ENCODE assay signal across 8 cellular contexts in the genomic region with DNA sequence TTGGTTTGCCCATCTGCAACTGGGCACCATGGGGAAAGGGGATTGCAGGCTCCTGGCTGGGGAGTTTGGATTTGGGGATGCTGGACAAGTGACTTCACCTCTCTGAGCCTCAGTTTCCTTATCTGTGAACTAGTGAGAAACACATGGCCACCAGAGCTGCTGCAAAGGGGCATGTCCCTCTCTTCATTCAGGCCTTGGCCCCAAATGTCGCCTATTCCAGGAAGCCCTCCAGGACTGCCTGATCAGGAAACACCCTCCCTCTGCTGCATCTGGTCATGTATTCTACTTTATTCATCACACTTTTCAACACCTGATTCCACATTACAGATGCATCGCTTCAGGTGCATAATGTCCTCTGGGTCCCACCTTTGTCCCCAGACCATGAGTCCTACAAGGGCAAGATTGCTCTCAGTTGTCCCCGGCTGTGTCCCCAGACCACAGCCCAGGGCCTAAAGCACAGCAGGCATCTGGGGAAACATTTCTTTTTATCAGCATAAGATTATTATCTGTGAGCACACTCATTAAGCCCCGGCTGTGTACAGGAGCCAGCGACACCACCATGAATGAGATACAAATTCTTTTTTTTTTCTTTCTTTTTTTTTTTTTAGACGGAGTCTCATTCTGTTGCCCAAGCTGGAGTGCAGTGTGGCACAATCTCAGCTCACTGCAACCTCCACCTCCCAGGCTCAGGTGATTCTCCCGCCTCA. TPM values are rescaled to one million over a fixed set of nuclear protein-coding genes. Genes with fewer than 3 reads are reported as not detected.
DNase-seq lines count a peak whose midpoint lies in the region; ATAC-seq and TF ChIP-seq lines count a peak whose summit lies in the region.

No MANE protein-coding gene starts in this region.

- peak; percentile 15 for DNase-seq in MM.1S
- DNase-seq in dorsolateral prefrontal cortex = no peak
- no peak for DNase-seq in psoas muscle
- no peak for DNase-seq in COR-L47 (lab: John Stamatoyannopoulos, UW)

- no peaks in the 10 kb centered on the region for H3F3A ChIP-seq in MM.1S (ENCODE audit: insufficient read depth, low read length)

- TF ChIP-seq POLR2A in GM18505 (IDR thresholded peaks at IDR 0.05; ENCODE audit: borderline replicate concordance, extremely low read depth, insufficient read depth, insufficient read length) = no peak

- H3K27me3 ChIP-seq in MM.1S (replicated peaks; ENCODE audit: insufficient read depth, low read length) (peaks cover 93% of the 10 kb centered on the region), dorsolateral prefrontal cortex (no peaks in the 10 kb centered on the region), psoas muscle (ENCODE audit: insufficient read depth in 3 of 3, low read length in 2 of 3) (no peaks in the 10 kb centered on the region)

- H3K9me3 ChIP-seq in MM.1S (replicated peaks; ENCODE audit: insufficient read depth, low read length) (no peaks in the 10 kb centered on the region), psoas muscle (peaks cover 14% of the 10 kb centered on the region)

- H3K4me2 ChIP-seq in MM.1S (ENCODE audit: low read depth, low read length) = peak overlapping the region; percentile 44; the same call in 1 of the 2 replicates

- H3K79me2 ChIP-seq in MM.1S (ENCODE audit: low read length) = no peaks in the 10 kb centered on the region

- H3K36me3 ChIP-seq in MM.1S (replicated peaks; ENCODE audit: insufficient read depth, low read length) = no peaks in the 10 kb centered on the region
- no peaks in the 10 kb centered on the region for H3K36me3 ChIP-seq in psoas muscle (ENCODE audit: insufficient read depth in 1 of 2, low read depth in 1 of 2)

- peaks cover 11% of the 10 kb centered on the region for H3K4me1 ChIP-seq in MM.1S (ENCODE audit: low read length)
- peaks cover 38% of the 10 kb centered on the region for H3K4me1 ChIP-seq in psoas muscle

- ATAC-seq in GM18505 (IDR thresholded peaks at IDR 0.05; ENCODE audit: unreplicated experiment) (peak; percentile 10), psoas muscle (peak in 3 of 4 donors; percentile 2 to 9 (median 3)), HG02938 (IDR thresholded peaks at IDR 0.05; ENCODE audit: unreplicated experiment) (no peak), GM21825 (IDR thresholded peaks at IDR 0.05; ENCODE audit: unreplicated experiment) (no peak), HG03175 (IDR thresholded peaks at IDR 0.05; ENCODE audit: unreplicated experiment) (no peak)

- intact Hi-C loops in dorsolateral prefrontal cortex (cut with DNase I) (no loop called here), psoas muscle (cut with DNase I) (no loop called here)

- no peak overlapping the region for H3K9ac ChIP-seq in MM.1S (ENCODE audit: low read length)

- H3K27ac ChIP-seq in MM.1S (ENCODE audit: low read length) (no peak overlapping the region), dorsolateral prefrontal cortex (peak overlapping the region in 49 of 59 donors; percentile 4 to 81 (median 53)), psoas muscle (peak overlapping the region; percentile 90)

- TF ChIP-seq CTCF in MM.1S (IDR thresholded peaks at IDR 0.05; ENCODE audit: low read length) (no peak), dorsolateral prefrontal cortex (IDR thresholded peaks at IDR 0.05 in 54 of 56, conservative IDR thresholded peaks at IDR 0.05 in 2 of 56; ENCODE audit: low read depth in 1 of 56, partially characterized antibody in 56 of 56) (no peak), psoas muscle (IDR thresholded peaks at IDR 0.05) (no peak)

- no peak overlapping the region for H2AFZ ChIP-seq in MM.1S (ENCODE audit: low read length)

- no peaks in the 10 kb centered on the region for H4K20me1 ChIP-seq in MM.1S (ENCODE audit: insufficient read depth, low read length)

- WGBS in psoas muscle, 3 donors = 64 to 81% (median 74%) methylated on average over 7 of the region's 7 CpGs

- no peak overlapping the region for H3K4me3 ChIP-seq in MM.1S (ENCODE audit: low read length)
- peak overlapping the region in 55 of 59 donors; percentile 8 to 63 (median 42) for H3K4me3 ChIP-seq in dorsolateral prefrontal cortex
- peak overlapping the region; percentile 62 for H3K4me3 ChIP-seq in psoas muscle

- no peaks in the 10 kb centered on the region for H3K9me2 ChIP-seq in MM.1S (replicated peaks; ENCODE audit: insufficient read depth, low read length)

RNA-seq across cellular contexts. Expression of a gene that starts 37.5 kb away (rescaled TPM):
- total RNA-seq in dorsolateral prefrontal cortex (100 to 1,000 TPM in 10 of 120 experiments, 10 to 100 TPM in 110; 17.5 to 207 (median 47.3) TPM), psoas muscle (100 to 1,000 TPM in 2 of 4 donors, 10 to 100 TPM in 2; 43.4 to 399 (median 98.4) TPM)
- polyA plus RNA-seq in psoas muscle = 100 to 1,000 TPM; 173 to 294 (median 281) TPM

RNA-seq across cellular contexts. Expression of a gene that starts 41.3 kb away (rescaled TPM):
- 1 to 10 TPM in 102 of 120 experiments, under 1 TPM in 18; 0.32 to 5.4 (median 1.5) TPM for total RNA-seq in dorsolateral prefrontal cortex
- total RNA-seq in psoas muscle = under 1 TPM; 0.15 to 0.53 (median 0.26) TPM
- under 1 TPM in 2 of 3 donors, not detected in 1; 0.14 to 0.17 TPM for polyA plus RNA-seq in psoas muscle

RNA-seq across cellular contexts. Expression of a gene that starts 52.1 kb away (rescaled TPM):
- 100 to 1,000 TPM; 138 to 282 (median 205) TPM for total RNA-seq in dorsolateral prefrontal cortex
- 1 to 10 TPM; 1.7 to 5.1 (median 3.2) TPM for total RNA-seq in psoas muscle
- 1 to 10 TPM in 1 of 3 donors, under 1 TPM in 2; 0.34 to 2.5 (median 0.96) TPM for polyA plus RNA-seq in psoas muscle

Comparison
In these comparisons a context has a peak if more than half of its experiments do, and no peak if none do; other contexts are left out.
1. ATAC-seq: peak in GM18505 (single experiment) and psoas muscle (3 of 4); none in HG02938 (single experiment), GM21825 (single experiment) and HG03175 (single experiment).
2. RNA of a gene that starts 52.1 kb away (total RNA-seq): 138 to 282 TPM in dorsolateral prefrontal cortex; 1.7 to 5.1 TPM in psoas muscle; every median in the first group is over 10 times any median in the second.